8 cellular contexts compared by ENCODE assay signal in the genomic region with DNA sequence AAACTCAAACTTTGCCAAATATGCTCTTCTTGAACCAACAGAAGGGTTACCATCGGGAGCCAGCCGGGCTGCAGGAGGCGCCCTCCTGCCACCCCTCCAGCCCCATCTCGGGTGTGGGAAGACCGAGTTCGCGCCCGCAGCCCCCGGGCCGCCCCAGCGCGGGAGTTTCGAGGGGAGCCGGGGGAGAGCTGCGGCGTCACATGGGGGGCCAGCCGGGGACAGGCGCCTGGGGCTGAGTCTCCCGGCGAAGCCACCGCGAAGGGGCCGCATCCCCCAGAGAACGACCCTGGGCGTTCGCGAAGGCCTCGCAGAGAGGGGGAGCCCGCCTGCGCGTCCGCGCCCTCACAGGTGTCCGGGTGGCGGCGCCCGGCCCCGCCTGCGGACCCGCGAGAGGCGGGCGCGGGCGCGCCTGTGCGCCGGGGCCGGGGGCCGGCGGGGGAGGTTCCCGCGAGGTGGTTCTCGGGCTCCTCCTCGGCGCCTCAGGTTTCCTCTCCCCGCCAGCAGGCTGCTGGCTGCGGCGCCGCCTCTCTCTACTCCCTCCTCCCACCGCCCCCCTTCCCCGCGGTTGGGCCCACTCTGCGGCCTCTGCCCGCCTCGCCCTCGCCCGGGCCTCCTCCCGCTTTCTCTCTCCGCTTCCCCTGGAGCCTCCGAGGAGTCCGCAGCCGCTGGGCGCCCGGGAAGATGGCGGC. TPM values are rescaled to one million over a fixed set of nuclear protein-coding genes. Genes with fewer than 3 reads are reported as not detected.
DNase-seq lines count a peak whose midpoint lies in the region; ATAC-seq and TF ChIP-seq lines count a peak whose summit lies in the region.

A gene with protein sequence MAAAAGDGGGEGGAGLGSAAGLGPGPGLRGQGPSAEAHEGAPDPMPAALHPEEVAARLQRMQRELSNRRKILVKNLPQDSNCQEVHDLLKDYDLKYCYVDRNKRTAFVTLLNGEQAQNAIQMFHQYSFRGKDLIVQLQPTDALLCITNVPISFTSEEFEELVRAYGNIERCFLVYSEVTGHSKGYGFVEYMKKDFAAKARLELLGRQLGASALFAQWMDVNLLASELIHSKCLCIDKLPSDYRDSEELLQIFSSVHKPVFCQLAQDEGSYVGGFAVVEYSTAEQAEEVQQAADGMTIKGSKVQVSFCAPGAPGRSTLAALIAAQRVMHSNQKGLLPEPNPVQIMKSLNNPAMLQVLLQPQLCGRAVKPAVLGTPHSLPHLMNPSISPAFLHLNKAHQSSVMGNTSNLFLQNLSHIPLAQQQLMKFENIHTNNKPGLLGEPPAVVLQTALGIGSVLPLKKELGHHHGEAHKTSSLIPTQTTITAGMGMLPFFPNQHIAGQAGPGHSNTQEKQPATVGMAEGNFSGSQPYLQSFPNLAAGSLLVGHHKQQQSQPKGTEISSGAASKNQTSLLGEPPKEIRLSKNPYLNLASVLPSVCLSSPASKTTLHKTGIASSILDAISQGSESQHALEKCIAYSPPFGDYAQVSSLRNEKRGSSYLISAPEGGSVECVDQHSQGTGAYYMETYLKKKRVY (plus strand): TSS at position 584 of the 689 bp plus-strand sequence. CDS start 98 bp downstream, at position 682.

- peak within 1 kb of the TSS; percentile 92 for H2AFZ ChIP-seq in PC-3 (ENCODE audit: low read length)
- peak within 1 kb of the TSS; percentile 77 for H2AFZ ChIP-seq in fibroblast of lung (ENCODE audit: low read length)

- TF ChIP-seq CTCF in PC-3 (conservative IDR thresholded peaks at IDR 0.05; ENCODE audit: low read depth, low read length) (peak; percentile 77), fibroblast of lung (conservative IDR thresholded peaks at IDR 0.05 in 1 of 2, IDR thresholded peaks at IDR 0.05 in 1 of 2; ENCODE audit: low read depth in 1 of 2, low read length in 2 of 2) (peak; percentile 44 to 54)

- no peaks in the 10 kb centered on the region for H3K36me3 Mint-ChIP-seq in naive thymus-derived CD4-positive, alpha-beta T cell

- H3K27me3 ChIP-seq in PC-3 (ENCODE audit: low read length): no peaks in the 10 kb centered on the region
- no peaks in the 10 kb centered on the region for H3K27me3 ChIP-seq in fibroblast of lung (ENCODE audit: control insufficient read depth, insufficient read depth, low read length)
- H3K27me3 ChIP-seq in naive thymus-derived CD4-positive, alpha-beta T cell (ENCODE audit: control insufficient read depth in 2 of 2, insufficient read depth in 2 of 2, low read length in 2 of 2): no peaks in the 10 kb centered on the region

- H3K9me3 ChIP-seq in PC-3 (ENCODE audit: low read length) (no peaks in the 10 kb centered on the region), fibroblast of lung (ENCODE audit: control insufficient read depth, insufficient read depth, low read depth, low read length) (no peaks in the 10 kb centered on the region)
- no peaks in the 10 kb centered on the region for H3K9me3 ChIP-seq in naive thymus-derived CD4-positive, alpha-beta T cell (ENCODE audit: control insufficient read depth in 2 of 3, low read length in 3 of 3)

- peak within 1 kb of the TSS; percentile 96 for H3K4me2 ChIP-seq in PC-3 (ENCODE audit: low read length)
- peak within 1 kb of the TSS; percentile 86 for H3K4me2 ChIP-seq in fibroblast of lung (ENCODE audit: extremely low read depth, insufficient read depth, low read length)

- intact Hi-C loops in PC-3 (cut with micrococcal nuclease): loop anchor here (1.0 to 10.0 kb wide), 3 partner anchors 57 to 680 kb away; partner anchors contain the start of genes LEPR and LEPROT
- intact Hi-C loops in naive thymus-derived CD4-positive, alpha-beta T cell (cut with micrococcal nuclease): loop anchor here (1.0 to 10.0 kb wide), 11 partner anchors 80 to 680 kb away; partner anchors contain the start of genes JAK1 (in 2 of the 2), LEPR (in 2 of the 2), LEPROT (in 2 of the 2) and CACHD1 (in 1 of the 2)

- H3K79me2 ChIP-seq in PC-3 (ENCODE audit: low read length) (peaks cover 36% of the 10 kb centered on the region), fibroblast of lung (ENCODE audit: control insufficient read depth, insufficient read depth, low read length) (no peaks in the 10 kb centered on the region)

- H3F3A ChIP-seq in PC-3 (ENCODE audit: low read length, unreplicated experiment): no peaks in the 10 kb centered on the region

- peaks cover 24% of the 10 kb centered on the region for H3K4me1 ChIP-seq in PC-3 (ENCODE audit: insufficient read depth, low read length)
- no peaks in the 10 kb centered on the region for H3K4me1 ChIP-seq in fibroblast of lung (ENCODE audit: control insufficient read depth, extremely low read depth, insufficient read depth, low read length)
- peaks cover 5% of the 10 kb centered on the region in 2 donors for H3K4me1 ChIP-seq in naive thymus-derived CD4-positive, alpha-beta T cell (ENCODE audit: control insufficient read depth in 2 of 2, insufficient read depth in 2 of 2, low read length in 2 of 2)

- H3K4me3 ChIP-seq in PC-3 (ENCODE audit: low read length) (peak within 1 kb of the TSS; percentile 100), fibroblast of lung (replicated peaks in 1 of 4; ENCODE audit: control extremely low read depth in 1 of 4, insufficient read depth in 1 of 4, low read depth in 3 of 4, low read length in 4 of 4) (peak within 1 kb of the TSS; percentile 72 to 78 (median 75))
- H3K4me3 ChIP-seq in naive thymus-derived CD4-positive, alpha-beta T cell (ENCODE audit: low read length): peak within 1 kb of the TSS; percentile 55

- H3K27ac Mint-ChIP-seq in naive thymus-derived CD4-positive, alpha-beta T cell: peak within 1 kb of the TSS in 8 of 9 donors; percentile 28 to 93 (median 82)
- H3K27ac Mint-ChIP-seq in stimulated activated naive CD8-positive, alpha-beta T cell treated with anti-CD3 and anti-CD28 coated beads, Interleukin-15, amount 100 ng/mL, for 72 hours: peak within 1 kb of the TSS in 1 of 2 donors; percentile 60

- H3K9me3 Mint-ChIP-seq in naive thymus-derived CD4-positive, alpha-beta T cell: no peaks in the 10 kb centered on the region
- no peaks in the 10 kb centered on the region for H3K9me3 Mint-ChIP-seq in stimulated activated naive CD8-positive, alpha-beta T cell treated with anti-CD3 and anti-CD28 coated beads, Interleukin-15, amount 100 ng/mL, for 72 hours

- no peaks in the 10 kb centered on the region for H4K20me1 ChIP-seq in PC-3 (ENCODE audit: low read length)
- no peaks in the 10 kb centered on the region for H4K20me1 ChIP-seq in fibroblast of lung (ENCODE audit: control insufficient read depth, extremely low read depth, insufficient read depth, low read length)

- CTCF ChIA-PET in PC-3 (lab: Charles Lee): no interaction called here
- CTCF ChIA-PET in naive thymus-derived CD4-positive, alpha-beta T cell (lab: Charles Lee): interaction anchor here (1.4 kb wide), 1 partner anchor 79 kb away, joined by 3 read pairs; no protein-coding TSS in a partner anchor

- H3K27me3 Mint-ChIP-seq in naive thymus-derived CD4-positive, alpha-beta T cell: peaks cover 0 to 51% (median 6%) of the 10 kb centered on the region in 5 donors
- H3K27me3 Mint-ChIP-seq in stimulated activated naive CD8-positive, alpha-beta T cell treated with anti-CD3 and anti-CD28 coated beads, Interleukin-15, amount 100 ng/mL, for 72 hours: peaks cover 7% of the 10 kb centered on the region

- no TSS peak for BruUV-seq in PC-3 (replicated peaks; lab: Mats Ljungman, UMichigan)

- peak within 1 kb of the TSS; percentile 80 to 98 (median 90) for H3K4me3 Mint-ChIP-seq in naive thymus-derived CD4-positive, alpha-beta T cell
- H3K4me3 Mint-ChIP-seq in stimulated activated naive CD8-positive, alpha-beta T cell treated with anti-CD3 and anti-CD28 coated beads, Interleukin-15, amount 100 ng/mL, for 72 hours: peak within 1 kb of the TSS; percentile 84 to 88

- peak; percentile 74 to 91 (median 87) for DNase-seq in NCI-H1417 (lab: John Stamatoyannopoulos, UW)
- DNase-seq in NCI-H1417 treated with DMSO at 0.1 percent for 48 hours (lab: John Stamatoyannopoulos, UW): no peak
- DNase-seq in HT-29 (ENCODE audit: low spot score): peak; percentile 69
- peak; percentile 78 for DNase-seq in PC-3
- DNase-seq in activated T-helper 1 cell treated with anti-CD3 and anti-CD28 coated beads, Interleukin-2, amount 50 U/mL, for 16 hours (ENCODE audit: low read depth in 1 of 2, low spot score in 1 of 2): peak; percentile 18 to 40
- peak; percentile 62 to 77 for DNase-seq in fibroblast of lung (ENCODE audit: low read depth in 2 of 2)
- DNase-seq in naive thymus-derived CD4-positive, alpha-beta T cell: peak; percentile 41 to 60 (median 48)
- DNase-seq in stimulated activated naive CD8-positive, alpha-beta T cell treated with anti-CD3 and anti-CD28 coated beads, Interleukin-15, amount 100 ng/mL, for 72 hours: peak; percentile 60 to 67

- H3K36me3 ChIP-seq in PC-3 (ENCODE audit: low read depth, low read length) (no peaks in the 10 kb centered on the region), fibroblast of lung (ENCODE audit: control insufficient read depth, insufficient read depth, low read length) (no peaks in the 10 kb centered on the region)
- no peaks in the 10 kb centered on the region for H3K36me3 ChIP-seq in naive thymus-derived CD4-positive, alpha-beta T cell (ENCODE audit: control insufficient read depth in 2 of 3, insufficient read depth in 3 of 3, low read length in 3 of 3)

- H3K9ac ChIP-seq in PC-3 (ENCODE audit: low read length): peak within 1 kb of the TSS; percentile 76
- peak within 1 kb of the TSS; percentile 32 for H3K9ac ChIP-seq in fibroblast of lung (ENCODE audit: insufficient read depth, low read length)

- peak; percentile 79 for ATAC-seq in PC-3
- ATAC-seq in naive thymus-derived CD4-positive, alpha-beta T cell: peak; percentile 84
- peak; percentile 85 for ATAC-seq in stimulated activated naive CD8-positive, alpha-beta T cell treated with anti-CD3 and anti-CD28 coated beads, Interleukin-15, amount 100 ng/mL, for 72 hours

- H3K4me1 Mint-ChIP-seq in naive thymus-derived CD4-positive, alpha-beta T cell: peaks cover 11 to 26% (median 16%) of the 10 kb centered on the region in 7 donors
- H3K4me1 Mint-ChIP-seq in stimulated activated naive CD8-positive, alpha-beta T cell treated with anti-CD3 and anti-CD28 coated beads, Interleukin-15, amount 100 ng/mL, for 72 hours: peaks cover 23% of the 10 kb centered on the region

- no peaks in the 10 kb centered on the region for H3K9me2 ChIP-seq in PC-3 (replicated peaks; ENCODE audit: low read length)

- H3K27ac ChIP-seq in PC-3 (ENCODE audit: low read length) (no peak within 1 kb of the TSS), fibroblast of lung (ENCODE audit: insufficient read depth, low read length) (peak within 1 kb of the TSS; percentile 24)
- peak within 1 kb of the TSS; percentile 10 for H3K27ac ChIP-seq in naive thymus-derived CD4-positive, alpha-beta T cell (ENCODE audit: low read depth, low read length)

- POLR2A ChIA-PET in PC-3 (lab: Charles Lee; ENCODE audit: unreplicated experiment): no interaction called here
- POLR2A ChIA-PET in naive thymus-derived CD4-positive, alpha-beta T cell (lab: Charles Lee): no interaction called here

RNA-seq across cellular contexts. Expression of the gene that starts here (rescaled TPM):
- total RNA-seq in HT-29 (2014; rRNA removed; shearing (Covaris generic)): 12.3 and 12.7 TPM in 2 replicates
- total RNA-seq in PC-3 (2014; rRNA removed): 11.4 and 12.2 TPM in 2 replicates
- 5.6 and 7.7 TPM in 2 replicates for total RNA-seq in fibroblast of lung
- polyA plus RNA-seq in fibroblast of lung: 4.3 and 6.3 TPM in 2 replicates
- polyA plus RNA-seq in fibroblast of lung (2012): 2.5 and 3.5 TPM in 2 replicates
- 0.24 and 3.3 TPM in 2 replicates for polyA minus RNA-seq in fibroblast of lung (ENCODE audit: low replicate concordance)
- 1 to 10 TPM in 3 of 5 experiments, under 1 TPM in 2; 0.29 to 1.9 (median 1.2) TPM for total RNA-seq in naive thymus-derived CD4-positive, alpha-beta T cell
- polyA plus RNA-seq in naive thymus-derived CD4-positive, alpha-beta T cell: under 1 TPM; 0.45 to 0.93 TPM
